ENCODE assay signal across 14 cellular contexts in the genomic region with DNA sequence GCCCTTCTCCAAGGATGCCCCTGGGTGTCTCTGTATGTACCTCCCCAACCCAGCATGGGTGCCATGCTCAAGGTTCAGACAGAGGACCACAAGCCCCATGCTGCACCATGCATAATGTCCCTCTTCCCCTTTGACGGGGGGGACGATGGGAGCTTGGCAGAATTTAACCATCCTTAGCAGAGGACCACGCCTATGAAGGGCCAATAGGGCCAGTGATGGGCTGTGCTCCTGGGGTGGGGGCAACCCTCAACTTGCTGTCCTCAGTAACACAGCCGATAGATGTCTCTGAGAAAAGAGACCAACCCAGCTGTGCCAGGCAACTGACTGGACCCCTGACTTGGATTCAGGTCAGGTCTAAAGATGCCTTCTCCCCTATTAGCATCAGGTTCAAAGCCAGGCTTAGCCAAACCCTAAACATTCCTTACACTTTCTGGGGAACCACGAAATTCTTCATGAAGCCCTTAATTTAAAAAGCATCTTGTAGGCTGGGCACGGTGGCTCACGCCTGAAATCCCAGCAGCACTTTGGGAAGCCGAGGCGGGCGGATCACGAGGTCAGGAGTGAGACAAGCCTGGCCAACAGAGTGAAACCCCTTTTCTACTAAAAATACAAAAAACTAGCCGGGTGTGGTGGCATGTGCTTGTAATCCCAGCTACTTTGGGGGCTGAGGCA. TPM values are rescaled to one million over a fixed set of nuclear protein-coding genes. Genes with fewer than 3 reads are reported as not detected.
DNase-seq lines count a peak whose midpoint lies in the region; ATAC-seq and TF ChIP-seq lines count a peak whose summit lies in the region.
"Had no signal": no experiment of that assay in that cellular context is flagged by ENCODE, and none has a peak within 500 bp of the region (broad histone marks: within the 10 kb centered on the region; RNA-seq: fewer than 3 reads in every experiment).

No MANE protein-coding gene starts in this region.

- H3K18ac ChIP-seq in mesenchymal stem cell (ENCODE audit: low read depth in 1 of 2, low read length in 2 of 2), result peak overlapping the region; percentile 59 to 67

- H4K91ac ChIP-seq in mesenchymal stem cell (ENCODE audit: low read length), result peak overlapping the region; percentile 70

- no peak for TF ChIP-seq CTCF in natural killer cell (IDR thresholded peaks at IDR 0.05)
- no peak for TF ChIP-seq CTCF in dorsolateral prefrontal cortex (IDR thresholded peaks at IDR 0.05 in 54 of 56, conservative IDR thresholded peaks at IDR 0.05 in 2 of 56; ENCODE audit: low read depth in 1 of 56, partially characterized antibody in 56 of 56)
- no peak for TF ChIP-seq CTCF in tibial nerve (IDR thresholded peaks at IDR 0.05)

- H3K27ac ChIP-seq in mesenchymal stem cell (ENCODE audit: low read length, poor library complexity, severe bottlenecking) (peak overlapping the region; percentile 92), dorsolateral prefrontal cortex (no peak overlapping the region), tibial nerve (peak overlapping the region in 2 of 4 donors; percentile 64 to 82)

- H3K4ac ChIP-seq in mesenchymal stem cell (ENCODE audit: low read depth in 1 of 2, low read length in 2 of 2), result peak overlapping the region in 1 of 2 experiments; percentile 60

- H2AK5ac ChIP-seq in mesenchymal stem cell (ENCODE audit: low read length, severe bottlenecking), result peak overlapping the region; percentile 94

- H2BK5ac ChIP-seq in mesenchymal stem cell (ENCODE audit: low read depth, low read length, poor library complexity, severe bottlenecking), result no peak overlapping the region

- H3K36me3 ChIP-seq in mesenchymal stem cell (ENCODE audit: control insufficient read depth in 1 of 2, insufficient read depth in 2 of 2, low read depth in 1 of 2, low read length in 2 of 2) (no peaks in the 10 kb centered on the region), tibial nerve (no peaks in the 10 kb centered on the region)

- H3K36me3 Mint-ChIP-seq in natural killer cell treated with Interleukin-12 subunit alpha and Interleukin-12 subunit beta and Interleukin-15 and Interleukin-18, amount 100 ng/mL, for 72 hours, result no peaks in the 10 kb centered on the region
- no peaks in the 10 kb centered on the region for H3K36me3 Mint-ChIP-seq in natural killer cell
- H3K36me3 Mint-ChIP-seq in activated CD4-positive, alpha-beta memory T cell treated with anti-CD3 and anti-CD28 coated beads, Interleukin-2, amount 10 ng/mL, durations not matched to agents 7 days and 5 days (ENCODE audit: low read depth), result no peaks in the 10 kb centered on the region
- H3K36me3 Mint-ChIP-seq: mesothelial cell of epicardium had no signal

- no peak for DNase-seq in natural killer cell treated with Interleukin-12 subunit alpha and Interleukin-12 subunit beta and Interleukin-15 and Interleukin-18, amount 100 ng/mL, for 72 hours (ENCODE audit: low spot score)
- DNase-seq in natural killer cell, result no peak
- DNase-seq in activated CD4-positive, alpha-beta memory T cell treated with anti-CD3 and anti-CD28 coated beads, Interleukin-2, amount 10 ng/mL, durations not matched to agents 7 days and 5 days, result no peak
- no peak for DNase-seq in mesenchymal stem cell
- DNase-seq in activated gamma-delta T cell treated with Interleukin-2 at 50 U/mL for 16 hours, result no peak
- no peak for DNase-seq in dorsolateral prefrontal cortex
- DNase-seq in tibial nerve (ENCODE audit: low spot score in 2 of 2), result no peak
- DNase-seq: activated naive CD4-positive, alpha-beta T cell; cerebellar nuclear complex; COR-L47; NCI-H2171; NK-92 treated with Interleukin-12 subunit alpha and Interleukin-12 subunit beta, amount 100 ng/mL, for 24 hours had no signal

- POLR2A ChIA-PET in activated CD4-positive, alpha-beta memory T cell treated with anti-CD3 and anti-CD28 coated beads, Interleukin-2, amount 10 ng/mL, durations not matched to agents 7 days and 5 days (lab: Charles Lee), result interaction anchor here (3.1 to 10.2 kb wide), 2 partner anchors 21 to 93 kb away, joined by 17 to 82 read pairs; a partner anchor contains a TSS

- H3K4me1 ChIP-seq in mesenchymal stem cell (ENCODE audit: control insufficient read depth, insufficient read depth, low read depth, low read length) (peaks cover 44% of the 10 kb centered on the region), tibial nerve (peaks cover 0 to 32% (median 18%) of the 10 kb centered on the region in 4 donors)

- WGBS in mesenchymal stem cell, result 94% methylated on average over 8 of the region's 12 CpGs
- 82 to 85% methylated on average over 12 of the region's 12 CpGs for WGBS in tibial nerve, 2 donors

- no peak overlapping the region for H3K4me2 ChIP-seq in mesenchymal stem cell (ENCODE audit: low read length, poor library complexity, severe bottlenecking)

- no peak overlapping the region for H3K23ac ChIP-seq in mesenchymal stem cell (ENCODE audit: low read length in 2 of 2)

- H2BK15ac ChIP-seq in mesenchymal stem cell (ENCODE audit: low read depth, poor library complexity, severe bottlenecking), result peak overlapping the region; percentile 92

- peaks cover 25 to 28% of the 10 kb centered on the region in 2 donors for H3K4me1 Mint-ChIP-seq in natural killer cell treated with Interleukin-12 subunit alpha and Interleukin-12 subunit beta and Interleukin-15 and Interleukin-18, amount 100 ng/mL, for 72 hours (ENCODE audit: low read depth in 2 of 2)
- peaks cover 11 to 17% of the 10 kb centered on the region in 2 donors for H3K4me1 Mint-ChIP-seq in natural killer cell
- H3K4me1 Mint-ChIP-seq in activated CD4-positive, alpha-beta memory T cell treated with anti-CD3 and anti-CD28 coated beads, Interleukin-2, amount 10 ng/mL, durations not matched to agents 7 days and 5 days, result peaks cover 50% of the 10 kb centered on the region

- no peak for ATAC-seq in natural killer cell treated with Interleukin-12 subunit alpha and Interleukin-12 subunit beta and Interleukin-15 and Interleukin-18, amount 100 ng/mL, for 72 hours
- ATAC-seq in natural killer cell, result no peak
- ATAC-seq: activated CD4-positive, CD25-positive, alpha-beta regulatory T cell treated with anti-CD3 and anti-CD28 coated beads, Interleukin-2, amount 50 U/mL, for 24 hours had no signal

- no peak overlapping the region for H3K4me3 Mint-ChIP-seq in natural killer cell treated with Interleukin-12 subunit alpha and Interleukin-12 subunit beta and Interleukin-15 and Interleukin-18, amount 100 ng/mL, for 72 hours
- no peak overlapping the region for H3K4me3 Mint-ChIP-seq in natural killer cell
- no peak overlapping the region for H3K4me3 Mint-ChIP-seq in activated CD4-positive, alpha-beta memory T cell treated with anti-CD3 and anti-CD28 coated beads, Interleukin-2, amount 10 ng/mL, durations not matched to agents 7 days and 5 days
- H3K4me3 Mint-ChIP-seq: mesothelial cell of epicardium had no signal

- H3K27me3 Mint-ChIP-seq in natural killer cell treated with Interleukin-12 subunit alpha and Interleukin-12 subunit beta and Interleukin-15 and Interleukin-18, amount 100 ng/mL, for 72 hours, result no peaks in the 10 kb centered on the region
- H3K27me3 Mint-ChIP-seq in natural killer cell (ENCODE audit: low read depth in 2 of 2), result no peaks in the 10 kb centered on the region
- no peaks in the 10 kb centered on the region for H3K27me3 Mint-ChIP-seq in activated CD4-positive, alpha-beta memory T cell treated with anti-CD3 and anti-CD28 coated beads, Interleukin-2, amount 10 ng/mL, durations not matched to agents 7 days and 5 days

- intact Hi-C loops in natural killer cell (cut with micrococcal nuclease) (no loop called here), dorsolateral prefrontal cortex (cut with DNase I) (no loop called here)

- peak overlapping the region in 1 of 2 experiments; percentile 3 for H3K14ac ChIP-seq in mesenchymal stem cell (ENCODE audit: low read length in 2 of 2)

- no peaks in the 10 kb centered on the region for H3K9me3 ChIP-seq in mesenchymal stem cell (ENCODE audit: control insufficient read depth, low read length)
- no peaks in the 10 kb centered on the region for H3K9me3 ChIP-seq in tibial nerve

- peak overlapping the region; percentile 69 for H4K8ac ChIP-seq in mesenchymal stem cell (ENCODE audit: low read length)

- peak overlapping the region; percentile 34 for H2BK120ac ChIP-seq in mesenchymal stem cell (ENCODE audit: low read depth, low read length)

- H3K9ac ChIP-seq in mesenchymal stem cell (ENCODE audit: low read length), result peak overlapping the region; percentile 77

- H2BK12ac ChIP-seq in mesenchymal stem cell (ENCODE audit: low read length in 2 of 2), result peak overlapping the region; percentile 87 to 96

- H3K27ac Mint-ChIP-seq in natural killer cell treated with Interleukin-12 subunit alpha and Interleukin-12 subunit beta and Interleukin-15 and Interleukin-18, amount 100 ng/mL, for 72 hours, result peak overlapping the region; percentile 97 to 99
- peak overlapping the region in 1 of 2 donors; percentile 86 for H3K27ac Mint-ChIP-seq in natural killer cell
- peak overlapping the region; percentile 96 for H3K27ac Mint-ChIP-seq in activated CD4-positive, alpha-beta memory T cell treated with anti-CD3 and anti-CD28 coated beads, Interleukin-2, amount 10 ng/mL, durations not matched to agents 7 days and 5 days
- H3K27ac Mint-ChIP-seq: mesothelial cell of epicardium had no signal

- TF ChIP-seq EP300 in tibial nerve (IDR thresholded peaks at IDR 0.05), result no peak

- no peak for TF ChIP-seq POLR2A in tibial nerve (IDR thresholded peaks at IDR 0.05)

- no peaks in the 10 kb centered on the region for H3K79me1 ChIP-seq in mesenchymal stem cell (replicated peaks; ENCODE audit: low read length, poor library complexity, severe bottlenecking)

- CTCF ChIA-PET in activated CD4-positive, alpha-beta memory T cell treated with anti-CD3 and anti-CD28 coated beads, Interleukin-2, amount 10 ng/mL, durations not matched to agents 7 days and 5 days (lab: Charles Lee), result no interaction called here

- H2AFZ ChIP-seq in mesenchymal stem cell (ENCODE audit: low read depth, low read length), result no peak overlapping the region

- no peaks in the 10 kb centered on the region for H3K9me3 Mint-ChIP-seq in natural killer cell treated with Interleukin-12 subunit alpha and Interleukin-12 subunit beta and Interleukin-15 and Interleukin-18, amount 100 ng/mL, for 72 hours
- no peaks in the 10 kb centered on the region for H3K9me3 Mint-ChIP-seq in natural killer cell
- no peaks in the 10 kb centered on the region for H3K9me3 Mint-ChIP-seq in activated CD4-positive, alpha-beta memory T cell treated with anti-CD3 and anti-CD28 coated beads, Interleukin-2, amount 10 ng/mL, durations not matched to agents 7 days and 5 days
- H3K9me3 Mint-ChIP-seq: mesothelial cell of epicardium had no signal

- H3K27me3 ChIP-seq in mesenchymal stem cell (ENCODE audit: control insufficient read depth in 1 of 2, insufficient read depth in 1 of 2, low read length in 2 of 2) (no peaks in the 10 kb centered on the region), dorsolateral prefrontal cortex (no peaks in the 10 kb centered on the region), tibial nerve (no peaks in the 10 kb centered on the region)

- no peak overlapping the region for H3K4me3 ChIP-seq in mesenchymal stem cell (ENCODE audit: insufficient read depth in 1 of 2, low read depth in 1 of 2, low read length in 2 of 2)
- no peak overlapping the region for H3K4me3 ChIP-seq in dorsolateral prefrontal cortex
- H3K4me3 ChIP-seq in tibial nerve, result no peak overlapping the region

RNA-seq across cellular contexts. Expression of a gene that starts 20.7 kb away (rescaled TPM):
- 10 to 100 TPM; 45.2 to 70.8 TPM for total RNA-seq in natural killer cell treated with Interleukin-12 subunit alpha and Interleukin-12 subunit beta and Interleukin-15 and Interleukin-18, amount 100 ng/mL, for 72 hours
- 100 to 1,000 TPM; 130 to 174 (median 173) TPM for total RNA-seq in natural killer cell
- total RNA-seq in activated CD4-positive, alpha-beta memory T cell treated with anti-CD3 and anti-CD28 coated beads, Interleukin-2, amount 10 ng/mL, durations not matched to agents 7 days and 5 days, result 10 to 100 TPM; 72.7 to 73.5 TPM
- polyA plus RNA-seq in mesenchymal stem cell (2013, experiment 1 of 2), result 19.8 TPM
- polyA plus RNA-seq in mesenchymal stem cell (2013, experiment 2 of 2), result 17.8 TPM
- 100 to 1,000 TPM in 59 of 120 experiments, 10 to 100 TPM in 61; 64.6 to 141 (median 99.8) TPM for total RNA-seq in dorsolateral prefrontal cortex
- 10 to 100 TPM; 58.8 to 90.6 (median 73.9) TPM for total RNA-seq in tibial nerve
